Comparison of ENCODE assay signal across 11 cellular contexts in the genomic region with DNA sequence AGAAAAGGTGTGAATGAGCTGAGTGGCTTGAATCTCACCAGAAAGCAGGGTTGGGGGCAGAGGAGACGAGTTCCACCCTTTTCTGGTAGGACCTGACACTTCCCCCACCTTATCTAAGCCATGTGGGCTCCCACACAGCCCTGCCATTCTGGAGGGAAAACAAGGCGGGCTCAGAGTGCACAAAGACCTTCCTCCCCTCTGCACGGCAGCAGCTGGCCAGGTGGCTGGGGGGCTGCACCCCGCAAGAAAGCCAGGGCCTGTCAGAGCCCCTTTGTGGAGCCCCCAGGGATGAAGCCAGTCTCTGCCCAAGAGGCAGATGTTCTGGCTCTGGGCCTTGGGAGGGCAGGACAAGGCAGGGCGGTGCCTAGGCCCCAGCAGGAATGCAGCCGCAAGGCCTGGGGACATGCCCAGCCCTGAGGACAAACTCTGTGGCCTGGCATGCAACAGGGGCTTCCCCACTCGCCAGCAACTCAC. TPM values are rescaled to one million over a fixed set of nuclear protein-coding genes. Genes with fewer than 3 reads are reported as not detected.
DNase-seq lines count a peak whose midpoint lies in the region.
"Had no signal": no experiment of that assay in that cellular context is flagged by ENCODE, and none has a peak within 500 bp of the region (broad histone marks: within the 10 kb centered on the region; RNA-seq: fewer than 3 reads in every experiment).

No MANE protein-coding gene starts in this region.

- H3K27me3 ChIP-seq in iPS-15b (ENCODE audit: control insufficient read depth, insufficient read depth, low read length) (no peaks in the 10 kb centered on the region), stomach smooth muscle (ENCODE audit: control insufficient read depth in 1 of 2, insufficient read depth in 2 of 2, low read length in 2 of 2) (no peaks in the 10 kb centered on the region)

- DNase-seq in GM03348 (ENCODE audit: low spot score) (peak; percentile 52), SIG-M5 (lab: John Stamatoyannopoulos, UW) (no peak), NCI-H345 (lab: John Stamatoyannopoulos, UW) (no peak)
- DNase-seq in activated CD4-positive, alpha-beta T cell treated with anti-CD3 and anti-CD28 coated beads for 48 hours = no peak
- no peak for DNase-seq in activated naive CD4-positive, alpha-beta T cell treated with anti-CD3 and anti-CD28 coated beads for 36 hours
- DNase-seq: DMS53 had no signal

- H3K4me1 ChIP-seq in iPS-15b (ENCODE audit: control insufficient read depth, insufficient read depth, low read length) (peaks cover 12% of the 10 kb centered on the region), stomach smooth muscle (ENCODE audit: control insufficient read depth, insufficient read depth, low read length) (peaks cover 23% of the 10 kb centered on the region)

- no peak overlapping the region for H3K4me3 Mint-ChIP-seq in activated naive CD4-positive, alpha-beta T cell treated with anti-CD3 and anti-CD28 coated beads for 36 hours

- H3K9me3 Mint-ChIP-seq in activated naive CD4-positive, alpha-beta T cell treated with anti-CD3 and anti-CD28 coated beads for 36 hours = no peaks in the 10 kb centered on the region

- H3K27ac Mint-ChIP-seq in activated naive CD4-positive, alpha-beta T cell treated with anti-CD3 and anti-CD28 coated beads for 36 hours = no peak overlapping the region

- peak overlapping the region; percentile 67 for H3K27ac ChIP-seq in angular gyrus (ENCODE audit: low read depth, low read length)
- peak overlapping the region; percentile 6 for H3K27ac ChIP-seq in stomach smooth muscle (ENCODE audit: low read length)

- CTCF ChIA-PET in activated naive CD4-positive, alpha-beta T cell treated with anti-CD3 and anti-CD28 coated beads for 36 hours (lab: Charles Lee) = interaction anchor here (1.3 kb wide), 1 partner anchor 13 kb away, joined by 5 read pairs; no protein-coding TSS in a partner anchor

- intact Hi-C loops in activated naive CD4-positive, alpha-beta T cell treated with anti-CD3 and anti-CD28 coated beads for 36 hours (cut with micrococcal nuclease) = no loop called here

- H3K4me3 ChIP-seq in iPS-15b (ENCODE audit: low read depth, low read length) (no peak overlapping the region), stomach smooth muscle (ENCODE audit: low read length in 2 of 2) (no peak overlapping the region)

- no peaks in the 10 kb centered on the region for H3K36me3 ChIP-seq in iPS-15b (ENCODE audit: control insufficient read depth, insufficient read depth, low read length)
- H3K36me3 ChIP-seq in stomach smooth muscle (ENCODE audit: control insufficient read depth in 2 of 2, insufficient read depth in 2 of 2, low read length in 2 of 2) = peaks cover 12 to 18% of the 10 kb centered on the region in 2 donors

- H3K36me3 Mint-ChIP-seq in activated naive CD4-positive, alpha-beta T cell treated with anti-CD3 and anti-CD28 coated beads for 36 hours (ENCODE audit: low read depth) = no peaks in the 10 kb centered on the region

- H3K9me3 ChIP-seq in iPS-15b (ENCODE audit: control insufficient read depth, insufficient read depth, low read length) (no peaks in the 10 kb centered on the region), stomach smooth muscle (ENCODE audit: control insufficient read depth in 2 of 2, low read length in 2 of 2) (no peaks in the 10 kb centered on the region)

- H3K4me1 Mint-ChIP-seq in activated naive CD4-positive, alpha-beta T cell treated with anti-CD3 and anti-CD28 coated beads for 36 hours (ENCODE audit: low read depth) = no peaks in the 10 kb centered on the region

- no peaks in the 10 kb centered on the region for H3K27me3 Mint-ChIP-seq in activated naive CD4-positive, alpha-beta T cell treated with anti-CD3 and anti-CD28 coated beads for 36 hours (ENCODE audit: low read depth)

- H3K9ac ChIP-seq in iPS-15b (ENCODE audit: low read depth, low read length) = peak overlapping the region; percentile 37
- no peak overlapping the region for H3K9ac ChIP-seq in stomach smooth muscle (ENCODE audit: low read length in 2 of 2)

RNA-seq across cellular contexts. Expression of gene DSN1, which starts 48.4 kb away (rescaled TPM):
- 10 to 100 TPM; 23.0 to 24.7 TPM for total RNA-seq in activated naive CD4-positive, alpha-beta T cell treated with anti-CD3 and anti-CD28 coated beads for 36 hours

RNA-seq across cellular contexts. Expression of gene TLDC2, which starts 53.9 kb away (rescaled TPM):
- not detected for total RNA-seq in activated naive CD4-positive, alpha-beta T cell treated with anti-CD3 and anti-CD28 coated beads for 36 hours
- total RNA-seq: left lobe of liver; T-helper 1 cell treated with Interleukin-12 subunit alpha and Interleukin-12 subunit beta and Interleukin-4 antibody, amounts not matched to agents 30 ng/mL and 1 ng/mL, for 36 hours had no signal
